Comparison of ENCODE assay signal across 24 cellular contexts in genomic region chr11:71843858-71844257, GRCh38. TPM values are rescaled to one million over a fixed set of nuclear protein-coding genes. Genes with fewer than 3 reads are reported as not detected.
"Had no signal": no experiment of that assay in that cellular context is flagged by ENCODE, and none has a peak within 500 bp of the region (broad histone marks: within the 10 kb centered on the region; RNA-seq: fewer than 3 reads in every experiment).

No MANE protein-coding gene starts in this region.

- H3K27ac ChIP-seq: body of pancreas, dorsolateral prefrontal cortex, sigmoid colon, thoracic aorta had no signal

- H3K36me3 ChIP-seq: sigmoid colon, thoracic aorta had no signal

- H3K27me3 Mint-ChIP-seq: activated T-helper 17 cell treated with anti-CD3 and anti-CD28 coated beads, Interleukin-2, amount 50 U/mL, for 72 hours had no signal

- H3K27me3 ChIP-seq: body of pancreas, dorsolateral prefrontal cortex, sigmoid colon had no signal

- H3K9me3 ChIP-seq: body of pancreas, sigmoid colon, thoracic aorta had no signal

- FAIRE-seq: islet of Langerhans had no signal

- H3K4me3 Mint-ChIP-seq: activated B cell treated with CpG ODN at 0.5 μM for 24 hours; activated CD4-positive, alpha-beta memory T cell treated with anti-CD3 and anti-CD28 coated beads, Interleukin-2, amount 10 ng/mL, durations not matched to agents 7 days and 5 days; activated CD8-positive, alpha-beta memory T cell treated with anti-CD3 and anti-CD28 coated beads, Interleukin-2, amount 10 ng/mL, durations not matched to agents 7 days and 5 days; activated naive CD8-positive, alpha-beta T cell treated with anti-CD3 and anti-CD28 coated beads, Interleukin-2, amount 10 ng/mL, durations not matched to agents 7 days and 5 days; activated T-helper 17 cell treated with anti-CD3 and anti-CD28 coated beads, Interleukin-2, amount 50 U/mL, for 72 hours; mesothelial cell of epicardium; nephron; stimulated activated naive B cell treated with anti-CD40 and anti-IgM and Interleukin-4, amounts not matched to agents 10 μg/mL and 1 μg/mL and 100 μg/mL, for 72 hours; T-helper 2 cell treated with Interferon-gamma antibody and Interleukin-4, amounts not matched to agents 5 μg/mL and 100 μg/mL, for 36 hours had no signal

- H3K27ac Mint-ChIP-seq: activated B cell treated with CpG ODN at 0.5 μM for 24 hours; activated CD4-positive, alpha-beta memory T cell treated with anti-CD3 and anti-CD28 coated beads, Interleukin-2, amount 10 ng/mL, durations not matched to agents 7 days and 5 days; activated CD8-positive, alpha-beta memory T cell treated with anti-CD3 and anti-CD28 coated beads, Interleukin-2, amount 10 ng/mL, durations not matched to agents 7 days and 5 days; activated naive CD8-positive, alpha-beta T cell treated with anti-CD3 and anti-CD28 coated beads, Interleukin-2, amount 10 ng/mL, durations not matched to agents 7 days and 5 days; activated T-helper 17 cell treated with anti-CD3 and anti-CD28 coated beads, Interleukin-2, amount 50 U/mL, for 72 hours; mesothelial cell of epicardium; nephron; stimulated activated naive B cell treated with anti-CD40 and anti-IgM and Interleukin-4, amounts not matched to agents 10 μg/mL and 1 μg/mL and 100 μg/mL, for 72 hours; T-helper 2 cell treated with Interferon-gamma antibody and Interleukin-4, amounts not matched to agents 5 μg/mL and 100 μg/mL, for 36 hours had no signal

- DNase-seq: activated B cell treated with CpG ODN at 0.5 μM for 24 hours; activated CD4-positive, alpha-beta memory T cell treated with anti-CD3 and anti-CD28 coated beads, Interleukin-2, amount 10 ng/mL, durations not matched to agents 7 days and 5 days; activated CD4-positive, alpha-beta T cell treated with anti-CD3 and anti-CD28 coated beads for 48 hours; activated CD8-positive, alpha-beta memory T cell treated with anti-CD3 and anti-CD28 coated beads, Interleukin-2, amount 10 ng/mL, durations not matched to agents 7 days and 5 days; activated naive CD4-positive, alpha-beta T cell treated with Interleukin-2 at 50 U/mL for 16 hours; activated naive CD8-positive, alpha-beta T cell treated with anti-CD3 and anti-CD28 coated beads, Interleukin-2, amount 10 ng/mL, durations not matched to agents 7 days and 5 days; body of pancreas; dorsolateral prefrontal cortex; erythroblast; foreskin melanocyte; glutamatergic neuron; hypothalamus; nucleus accumbens; sigmoid colon; stimulated activated naive B cell treated with anti-CD40 and anti-IgM and Interleukin-4, amounts not matched to agents 10 μg/mL and 1 μg/mL and 100 μg/mL, for 72 hours had no signal

- H3K4me3 ChIP-seq: body of pancreas, dorsolateral prefrontal cortex, lung, sigmoid colon, thoracic aorta had no signal

- H3K36me3 Mint-ChIP-seq: activated CD8-positive, alpha-beta memory T cell treated with anti-CD3 and anti-CD28 coated beads, Interleukin-2, amount 10 ng/mL, durations not matched to agents 7 days and 5 days; activated naive CD8-positive, alpha-beta T cell treated with anti-CD3 and anti-CD28 coated beads, Interleukin-2, amount 10 ng/mL, durations not matched to agents 7 days and 5 days; mesothelial cell of epicardium had no signal

- H3K4me1 Mint-ChIP-seq: activated B cell treated with CpG ODN at 0.5 μM for 24 hours; activated CD4-positive, alpha-beta memory T cell treated with anti-CD3 and anti-CD28 coated beads, Interleukin-2, amount 10 ng/mL, durations not matched to agents 7 days and 5 days; activated CD8-positive, alpha-beta memory T cell treated with anti-CD3 and anti-CD28 coated beads, Interleukin-2, amount 10 ng/mL, durations not matched to agents 7 days and 5 days; activated T-helper 17 cell treated with anti-CD3 and anti-CD28 coated beads, Interleukin-2, amount 50 U/mL, for 72 hours; nephron; stimulated activated naive B cell treated with anti-CD40 and anti-IgM and Interleukin-4, amounts not matched to agents 10 μg/mL and 1 μg/mL and 100 μg/mL, for 72 hours had no signal

- H3K4me1 ChIP-seq: body of pancreas, sigmoid colon had no signal

- ATAC-seq: activated CD8-positive, alpha-beta memory T cell treated with anti-CD3 and anti-CD28 coated beads, Interleukin-2, amount 10 ng/mL, durations not matched to agents 7 days and 5 days; activated T-helper 17 cell treated with anti-CD3 and anti-CD28 coated beads, Interleukin-2, amount 50 U/mL, for 72 hours; body of pancreas; stimulated activated naive B cell treated with anti-CD40 and anti-IgM and Interleukin-4, amounts not matched to agents 10 μg/mL and 1 μg/mL and 100 μg/mL, for 72 hours had no signal

- H3K9me3 Mint-ChIP-seq: activated CD4-positive, alpha-beta memory T cell treated with anti-CD3 and anti-CD28 coated beads, Interleukin-2, amount 10 ng/mL, durations not matched to agents 7 days and 5 days; activated naive CD8-positive, alpha-beta T cell treated with anti-CD3 and anti-CD28 coated beads, Interleukin-2, amount 10 ng/mL, durations not matched to agents 7 days and 5 days; activated T-helper 17 cell treated with anti-CD3 and anti-CD28 coated beads, Interleukin-2, amount 50 U/mL, for 72 hours; T-helper 2 cell treated with Interferon-gamma antibody and Interleukin-4, amounts not matched to agents 5 μg/mL and 100 μg/mL, for 36 hours had no signal

RNA-seq across cellular contexts. Expression of gene DEFB108B, which starts 10.9 kb away (rescaled TPM):
- total RNA-seq: activated B cell treated with CpG ODN at 0.5 μM for 24 hours; activated CD4-positive, alpha-beta memory T cell treated with anti-CD3 and anti-CD28 coated beads, Interleukin-2, amount 10 ng/mL, durations not matched to agents 7 days and 5 days; activated CD8-positive, alpha-beta memory T cell treated with anti-CD3 and anti-CD28 coated beads, Interleukin-2, amount 10 ng/mL, durations not matched to agents 7 days and 5 days; activated naive CD8-positive, alpha-beta T cell treated with anti-CD3 and anti-CD28 coated beads, Interleukin-2, amount 10 ng/mL, durations not matched to agents 7 days and 5 days; activated T-helper 17 cell treated with anti-CD3 and anti-CD28 coated beads, Interleukin-2, amount 50 U/mL, for 72 hours; body of pancreas; cardiac septum; dorsolateral prefrontal cortex; lung; mesothelial cell of epicardium; sigmoid colon; thoracic aorta; urinary bladder had no signal
- polyA plus RNA-seq: lung, sigmoid colon, urinary bladder had no signal

RNA-seq across cellular contexts. Expression of gene DEFB131B, which starts 34.4 kb away (rescaled TPM):
- total RNA-seq: activated B cell treated with CpG ODN at 0.5 μM for 24 hours; activated CD4-positive, alpha-beta memory T cell treated with anti-CD3 and anti-CD28 coated beads, Interleukin-2, amount 10 ng/mL, durations not matched to agents 7 days and 5 days; activated CD8-positive, alpha-beta memory T cell treated with anti-CD3 and anti-CD28 coated beads, Interleukin-2, amount 10 ng/mL, durations not matched to agents 7 days and 5 days; activated naive CD8-positive, alpha-beta T cell treated with anti-CD3 and anti-CD28 coated beads, Interleukin-2, amount 10 ng/mL, durations not matched to agents 7 days and 5 days; activated T-helper 17 cell treated with anti-CD3 and anti-CD28 coated beads, Interleukin-2, amount 50 U/mL, for 72 hours; body of pancreas; cardiac septum; dorsolateral prefrontal cortex; lung; mesothelial cell of epicardium; sigmoid colon; thoracic aorta; urinary bladder had no signal
- polyA plus RNA-seq: lung, sigmoid colon, urinary bladder had no signal
